ENCODE assay signal across 8 cellular contexts in the genomic region with DNA sequence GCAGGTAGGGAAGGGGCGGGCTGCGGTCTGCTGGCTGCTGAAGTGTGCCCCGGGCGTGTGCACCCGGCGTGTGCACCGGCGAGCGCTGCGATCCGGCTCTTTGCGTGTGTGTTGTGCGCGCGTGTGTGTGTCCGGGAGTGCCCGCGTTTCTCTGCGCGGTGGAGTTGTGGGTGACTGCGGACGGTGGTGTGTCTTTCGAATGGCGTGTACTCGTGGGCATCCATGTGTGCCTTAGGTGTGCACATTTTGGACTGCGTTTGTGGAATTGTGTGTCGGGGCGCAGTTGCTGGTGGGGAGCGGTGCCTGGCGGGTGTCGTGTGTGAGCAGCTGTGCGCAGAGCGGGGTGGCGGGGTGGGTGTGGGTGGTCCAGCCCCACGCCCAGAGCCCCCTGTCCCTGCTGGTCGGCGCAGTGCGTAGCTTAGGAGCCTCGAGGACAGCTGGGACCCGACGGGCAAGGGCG. TPM values are rescaled to one million over a fixed set of nuclear protein-coding genes. Genes with fewer than 3 reads are reported as not detected.
DNase-seq lines count a peak whose midpoint lies in the region; ATAC-seq and TF ChIP-seq lines count a peak whose summit lies in the region.

No MANE protein-coding gene starts in this region.

- no CpG with 5 or more reads among the region's 42 CpGs for WGBS in mesendoderm (ENCODE audit: extremely low coverage, insufficient coverage, low lambda C conversion rate)
- 0% methylated on average over 1 to 14 of the region's 42 CpGs for WGBS in upper lobe of left lung, 2 donors

- no peak overlapping the region for H3K4ac ChIP-seq in mesendoderm (ENCODE audit: low read depth, low read length)

- no peak overlapping the region for H3K18ac ChIP-seq in mesendoderm (ENCODE audit: low read length)

- no peak for TF ChIP-seq POLR2A in upper lobe of left lung (IDR thresholded peaks at IDR 0.05)

- H4K5ac ChIP-seq in mesendoderm (ENCODE audit: low read length): no peak overlapping the region

- H3K4me3 ChIP-seq in AG10803 (ENCODE audit: low read length) (peak overlapping the region; percentile 80), cardiac fibroblast (replicated peaks in 1 of 2; ENCODE audit: low read depth in 2 of 2, low read length in 2 of 2) (peak overlapping the region; percentile 69 to 82), mesendoderm (ENCODE audit: low read length) (peak overlapping the region; percentile 45), upper lobe of left lung (peak overlapping the region; percentile 86 to 94 (median 92))

- TF ChIP-seq CTCF in AG10803 (conservative IDR thresholded peaks at IDR 0.05; ENCODE audit: low read length) (no peak), cardiac fibroblast (IDR thresholded peaks at IDR 0.05; ENCODE audit: low read depth, low read length) (no peak), upper lobe of left lung (IDR thresholded peaks at IDR 0.05) (no peak)

- ATAC-seq in GM21786 (IDR thresholded peaks at IDR 0.05; ENCODE audit: unreplicated experiment) (peak; percentile 2), upper lobe of left lung (ENCODE audit: low FRiP score in 2 of 2) (peak in 1 of 2 donors; percentile 25)

- no peaks in the 10 kb centered on the region for H3K9me3 ChIP-seq in upper lobe of left lung

- H2BK15ac ChIP-seq in mesendoderm (replicated peaks; ENCODE audit: low read depth): no peak overlapping the region

- H3K23ac ChIP-seq in mesendoderm (ENCODE audit: low read length): peak overlapping the region; percentile 85

- H3K9ac ChIP-seq in mesendoderm (ENCODE audit: low read length): peak overlapping the region; percentile 74

- H3K4me1 ChIP-seq in mesendoderm (ENCODE audit: control insufficient read depth, low read depth, low read length) (no peaks in the 10 kb centered on the region), upper lobe of left lung (peaks cover 40 to 63% (median 53%) of the 10 kb centered on the region in 4 donors)

- peak overlapping the region; percentile 88 for H3K56ac ChIP-seq in mesendoderm (ENCODE audit: low read length)

- H3K27me3 ChIP-seq in mesendoderm (ENCODE audit: insufficient read depth, low read length, poor library complexity) (peaks cover 21% of the 10 kb centered on the region), upper lobe of left lung (no peaks in the 10 kb centered on the region)

- H2AK5ac ChIP-seq in mesendoderm (ENCODE audit: low read length): no peak overlapping the region

- no peak for DNase-seq in AG10803 (ENCODE audit: low read depth)
- DNase-seq in OCI-M1 (lab: John Stamatoyannopoulos, UW): peak; percentile 61
- peak in 1 of 2 donors; percentile 32 for DNase-seq in cardiac fibroblast (ENCODE audit: low read depth in 2 of 2)
- no peak for DNase-seq in mesendoderm
- no peak for DNase-seq in upper lobe of left lung
- DNase-seq in SHP77 treated with DMSO at 0.1 percent for 48 hours (lab: John Stamatoyannopoulos, UW): no peak
- DNase-seq in DMS153 treated with DMSO at 0.1 percent for 48 hours (lab: John Stamatoyannopoulos, UW; ENCODE audit: unreplicated experiment): no peak

- no peaks in the 10 kb centered on the region for H3K79me2 ChIP-seq in mesendoderm (ENCODE audit: control insufficient read depth, insufficient read depth, low read length)

- no peak overlapping the region for H2BK5ac ChIP-seq in mesendoderm (ENCODE audit: low read length)

- no peak for TF ChIP-seq EP300 in upper lobe of left lung (IDR thresholded peaks at IDR 0.05)

- H4K8ac ChIP-seq in mesendoderm (ENCODE audit: low read depth, low read length): no peak overlapping the region

- peak overlapping the region; percentile 99 for H3K4me2 ChIP-seq in mesendoderm (ENCODE audit: low read length)

- H3K36me3 ChIP-seq in mesendoderm (ENCODE audit: control insufficient read depth, insufficient read depth, low read length) (no peaks in the 10 kb centered on the region), upper lobe of left lung (no peaks in the 10 kb centered on the region)

- no peaks in the 10 kb centered on the region for H3K79me1 ChIP-seq in mesendoderm (ENCODE audit: low read length)

- no peak overlapping the region for H3K27ac ChIP-seq in mesendoderm (ENCODE audit: low read depth, low read length)
- H3K27ac ChIP-seq in upper lobe of left lung: peak overlapping the region; percentile 88 to 95 (median 90)

- H2BK120ac ChIP-seq in mesendoderm (ENCODE audit: low read depth, low read length): no peak overlapping the region

RNA-seq across cellular contexts. Expression of gene HPCAL1, which starts 0.5 kb away (rescaled TPM):
- polyA plus RNA-seq in mesendoderm (2013, experiment 1 of 2): 9.2 TPM
- polyA plus RNA-seq in mesendoderm (2013, experiment 2 of 2): 8.8 TPM
- total RNA-seq in upper lobe of left lung: 100 to 1,000 TPM; 131 to 481 (median 261) TPM
